Comparison of ENCODE assay signal across 21 cellular contexts in genomic region chr21:31128234-31128633, GRCh38.
DNase-seq lines count a peak whose midpoint lies in the region; ATAC-seq lines count a peak whose summit lies in the region.
"Had no signal": no experiment of that assay in that cellular context is flagged by ENCODE, and none has a peak within 500 bp of the region (broad histone marks: within the 10 kb centered on the region; RNA-seq: fewer than 3 reads in every experiment).

No MANE protein-coding gene starts in this region.

- H3K27me3 ChIP-seq in HUES64 (ENCODE audit: insufficient read depth, low read length) (no peaks in the 10 kb centered on the region), layer of hippocampus (ENCODE audit: control insufficient read depth, insufficient read depth, low read length) (no peaks in the 10 kb centered on the region)

- H3K27ac ChIP-seq in HUES64 (ENCODE audit: low read depth, low read length) (peak overlapping the region; percentile 60; the same call in 1 of the 2 replicates), layer of hippocampus (ENCODE audit: low read depth, low read length) (peak overlapping the region; percentile 13), temporal lobe (ENCODE audit: low read depth, low read length) (peak overlapping the region; percentile 46)

- H3K4me1 ChIP-seq in HUES64 (ENCODE audit: insufficient read depth, low read length), result peaks cover 21% of the 10 kb centered on the region
- H3K4me1 ChIP-seq: Caco-2 had no signal

- H3K9ac ChIP-seq in HUES64 (ENCODE audit: low read depth, low read length), result no peak overlapping the region

- peaks cover 49% of the 10 kb centered on the region for H3K36me3 ChIP-seq in HUES64 (ENCODE audit: insufficient read depth, low read length)

- WGBS in HUES64, result 90% methylated on average over 5 of the region's 5 CpGs

- DNase-seq in astrocyte of the hippocampus (ENCODE audit: low read depth, low spot score) (peak; percentile 49), ureter (ENCODE audit: low spot score) (no peak), islet precursor cell (no peak)
- DNase-seq in activated CD4-positive, alpha-beta T cell treated with anti-CD3 and anti-CD28 coated beads, Interleukin-2, amount 50 U/mL, for 4 hours, result no peak
- DNase-seq: Caco-2; CD4-positive, alpha-beta T cell; DMS 273 treated with DMSO at 0.1 percent for 48 hours; KBM-7; MM.1S; NCI-H1048; NCI-H1417 treated with DMSO at 0.1 percent for 48 hours; NCI-H1930; NCI-H510A; NCI-H748 treated with DMSO at 0.1 percent for 48 hours; SIG-M5 had no signal

- H3K4me3 ChIP-seq in HUES64 (ENCODE audit: low read length), result no peak overlapping the region

- ATAC-seq in GM21423 (IDR thresholded peaks at IDR 0.05; ENCODE audit: unreplicated experiment), result no peak
- ATAC-seq: HepG2, SK-N-SH treated with all-trans-retinoic acid at 6 μM for 48 hours had no signal

- H3K9me3 ChIP-seq in HUES64 (ENCODE audit: insufficient read depth, low read depth, low read length), result no peaks in the 10 kb centered on the region
- H3K9me3 ChIP-seq: Caco-2 had no signal
